Comparison of ENCODE assay signal across 8 cellular contexts in genomic region chr6:85015396-85015990, GRCh38.
DNase-seq lines count a peak whose midpoint lies in the region; ATAC-seq and TF ChIP-seq lines count a peak whose summit lies in the region.

No MANE protein-coding gene starts in this region.

- ATAC-seq in GM18909 (IDR thresholded peaks at IDR 0.05; ENCODE audit: poor library complexity, unreplicated experiment): peak; percentile 84
- peak; percentile 75 for ATAC-seq in HG03378 (IDR thresholded peaks at IDR 0.05; ENCODE audit: unreplicated experiment)
- ATAC-seq in SK-N-SH treated with all-trans-retinoic acid at 6 μM for 48 hours: peak; percentile 100

- TF ChIP-seq CTCF in C4-2B (conservative IDR thresholded peaks at IDR 0.05) (peak; percentile 85), fibroblast of villous mesenchyme (IDR thresholded peaks at IDR 0.05; ENCODE audit: insufficient read depth, low read depth, low read length) (peak; percentile 88)

- peak; percentile 58 for DNase-seq in fibroblast of villous mesenchyme (ENCODE audit: low read depth)
- peak; percentile 45 for DNase-seq in renal cortical epithelial cell (ENCODE audit: low read depth)
- no peak for DNase-seq in stimulated activated naive CD4-positive, alpha-beta T cell treated with Interleukin-2 at 50 U/mL for 16 hours (lab: John Stamatoyannopoulos, UW)
- DNase-seq in activated CD8-positive, alpha-beta memory T cell treated with anti-CD3 and anti-CD28 coated beads for 24 hours: no peak

- H3K4me3 ChIP-seq in fibroblast of villous mesenchyme (ENCODE audit: low read depth, low read length): no peak overlapping the region

- no peak overlapping the region for H3K27ac ChIP-seq in C4-2B

TF ChIP-seq in SK-N-SH treated with all-trans-retinoic acid at 6 μM for 48 hours, 23 proteins besides CTCF, POLR2A, EP300 and RAD21:
- TF ChIP-seq ZFP30 (CRISPR knock-in tag; IDR thresholded peaks at IDR 0.05) (no peak), TSHZ2 (CRISPR knock-in tag; IDR thresholded peaks at IDR 0.05) (no peak), ZNF8 (CRISPR knock-in tag; IDR thresholded peaks at IDR 0.05) (no peak), ARNTL (CRISPR knock-in tag; IDR thresholded peaks at IDR 0.05; ENCODE audit: borderline replicate concordance, low read depth) (no peak), PATZ1 (CRISPR knock-in tag; IDR thresholded peaks at IDR 0.05; ENCODE audit: borderline replicate concordance) (no peak), GLIS3 (CRISPR knock-in tag; IDR thresholded peaks at IDR 0.05) (no peak), POU6F1 (CRISPR knock-in tag; IDR thresholded peaks at IDR 0.05; ENCODE audit: borderline replicate concordance, low read depth) (no peak), ESRRG (CRISPR knock-in tag; IDR thresholded peaks at IDR 0.05) (no peak), OSR1 (CRISPR knock-in tag; IDR thresholded peaks at IDR 0.05) (no peak), TOX (CRISPR knock-in tag; IDR thresholded peaks at IDR 0.05; ENCODE audit: borderline replicate concordance) (no peak), ZNF70 (CRISPR knock-in tag; IDR thresholded peaks at IDR 0.05) (no peak), PPARA (CRISPR knock-in tag; IDR thresholded peaks at IDR 0.05; ENCODE audit: borderline replicate concordance) (no peak), RARB (CRISPR knock-in tag; IDR thresholded peaks at IDR 0.05) (no peak), ZFP3 (CRISPR knock-in tag; IDR thresholded peaks at IDR 0.05) (no peak), ZNF565 (CRISPR knock-in tag; conservative IDR thresholded peaks at IDR 0.05; ENCODE audit: low read depth) (no peak), CREB5 (CRISPR knock-in tag; IDR thresholded peaks at IDR 0.05; ENCODE audit: low read depth) (no peak), CSRNP3 (CRISPR knock-in tag; IDR thresholded peaks at IDR 0.05) (no peak), BACH2 (CRISPR knock-in tag; IDR thresholded peaks at IDR 0.05; ENCODE audit: borderline replicate concordance) (no peak), SNAI2 (CRISPR knock-in tag; IDR thresholded peaks at IDR 0.05) (no peak)

Comparison
In these comparisons a context has a peak if more than half of its experiments do, and no peak if none do; other contexts are left out.
1. DNase-seq: peak in fibroblast of villous mesenchyme (single experiment) and renal cortical epithelial cell (single experiment); none in stimulated activated naive CD4-positive, alpha-beta T cell treated with Interleukin-2 at 50 U/mL for 16 hours (single experiment) and activated CD8-positive, alpha-beta memory T cell treated with anti-CD3 and anti-CD28 coated beads for 24 hours (single experiment).
2. Peak in every context shown above with its lines, with median percentiles within 50 percentile points of each other: ATAC-seq.